Comparison of ENCODE assay signal across 7 cellular contexts in the genomic region with DNA sequence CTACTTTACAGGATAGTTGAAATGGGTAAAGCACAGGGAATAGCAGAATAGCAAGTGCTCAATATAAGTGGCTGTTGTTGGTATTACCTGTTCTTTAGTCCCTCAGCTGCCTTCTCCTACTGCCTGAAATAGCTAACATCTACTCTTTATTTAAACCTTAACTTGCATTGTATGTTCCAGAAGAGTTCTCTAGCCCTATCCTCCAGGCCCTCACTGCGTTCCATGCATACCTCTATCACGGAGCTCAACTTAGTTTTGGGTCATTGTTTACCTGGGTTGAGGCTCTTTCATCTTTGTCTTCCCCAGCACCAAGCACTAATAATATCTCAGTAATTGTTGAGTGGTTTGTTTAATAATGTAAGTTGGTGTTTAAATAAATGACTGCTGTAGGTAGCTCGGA.
"Had no signal": no experiment of that assay in that cellular context is flagged by ENCODE, and none has a peak within 500 bp of the region (broad histone marks: within the 10 kb centered on the region; RNA-seq: fewer than 3 reads in every experiment).

No MANE protein-coding gene starts in this region.

- H3K4me3 Mint-ChIP-seq: H9, IgD-negative memory B cell had no signal

- FAIRE-seq: H54, HepG2 had no signal

- H3K4me1 Mint-ChIP-seq: IgD-negative memory B cell had no signal

- H3K36me3 Mint-ChIP-seq: IgD-negative memory B cell had no signal

- H3K27me3 Mint-ChIP-seq: IgD-negative memory B cell had no signal

- ATAC-seq: HepG2 had no signal

- H3K27ac ChIP-seq: HL-60 had no signal

- H3K27ac Mint-ChIP-seq: H9, IgD-negative memory B cell had no signal

- DNase-seq: GOT3, H9, HCEC 1CT had no signal
